ENCODE assay signal across 32 cellular contexts in genomic region chr14:87304404-87304803, GRCh38.
DNase-seq lines count a peak whose midpoint lies in the region; ATAC-seq, FAIRE-seq and TF ChIP-seq lines count a peak whose summit lies in the region.
"Had no signal": no experiment of that assay in that cellular context is flagged by ENCODE, and none has a peak within 500 bp of the region (broad histone marks: within the 10 kb centered on the region; RNA-seq: fewer than 3 reads in every experiment).

No MANE protein-coding gene starts in this region.

- H3K4me2 ChIP-seq in HepG2 (ENCODE audit: low read depth, low read length) = no peak overlapping the region
- no peak overlapping the region for H3K4me2 ChIP-seq in A549
- H3K4me2 ChIP-seq in IMR-90 (ENCODE audit: low read depth, low read length) = no peak overlapping the region
- H3K4me2 ChIP-seq: BLaER1; BLaER1 treated with 17β-estradiol and CSF1 and Interleukin-3, amounts not matched to agents 10 nM and 100 nM had no signal

- TF ChIP-seq POLR2A in HepG2 (IDR thresholded peaks at IDR 0.05; ENCODE audit: insufficient read depth in 1 of 2, low read depth in 2 of 2, low read length in 2 of 2) (no peak), right lobe of liver (IDR thresholded peaks at IDR 0.05) (no peak), A549 (IDR thresholded peaks at IDR 0.05; ENCODE audit: low read length) (no peak), IMR-90 (IDR thresholded peaks at IDR 0.05; ENCODE audit: low read depth, low read length) (no peak)

- ATAC-seq in HepG2 = no peak
- no peak for ATAC-seq in right lobe of liver
- no peak for ATAC-seq in A549
- ATAC-seq in IMR-90 (ENCODE audit: low read depth) = no peak
- ATAC-seq: CD8-positive, alpha-beta T cell had no signal

- FAIRE-seq in HepG2 (lab: Jason Lieb, UNC) (no peak), A549 (lab: Jason Lieb, UNC) (no peak)
- FAIRE-seq: A204.1, D721Med had no signal

- H3K27me3 ChIP-seq in HepG2 (ENCODE audit: control insufficient read depth in 1 of 2, insufficient read depth in 2 of 2, low read length in 2 of 2) (no peaks in the 10 kb centered on the region), right lobe of liver (no peaks in the 10 kb centered on the region), IMR-90 (ENCODE audit: control insufficient read depth, insufficient read depth, low read length) (no peaks in the 10 kb centered on the region)
- H3K27me3 ChIP-seq: BE2C; BLaER1; BLaER1 treated with 17β-estradiol and CSF1 and Interleukin-3, amounts not matched to agents 10 nM and 100 nM had no signal

- H3K9me3 ChIP-seq in HepG2 (ENCODE audit: low read length) (peaks cover 53% of the 10 kb centered on the region), right lobe of liver (no peaks in the 10 kb centered on the region), A549 (no peaks in the 10 kb centered on the region), IMR-90 (ENCODE audit: control insufficient read depth, insufficient read depth, low read length) (no peaks in the 10 kb centered on the region)
- H3K9me3 ChIP-seq: BE2C, BLaER1, Caco-2 had no signal

- H4K5ac ChIP-seq in IMR-90 (ENCODE audit: low read depth, low read length) = no peak overlapping the region

- POLR2A ChIA-PET in HepG2 (lab: Yijun Ruan, JAX) (no interaction called here), A549 (lab: Yijun Ruan, JAX) (no interaction called here), IMR-90 (lab: Charles Lee; ENCODE audit: unreplicated experiment) (no interaction called here)

- BruUV-seq in HepG2 (replicated peaks; lab: Mats Ljungman, UMichigan) (no TSS peak), IMR-90 (replicated peaks; lab: Mats Ljungman, UMichigan) (no TSS peak)

- no peak overlapping the region for H3K56ac ChIP-seq in IMR-90 (ENCODE audit: extremely low read depth, insufficient read depth, low read length)

- intact Hi-C loops in HepG2 (cut with micrococcal nuclease; ENCODE audit: unreplicated experiment) = no loop called here
- intact Hi-C loops in right lobe of liver (cut with DNase I) = no loop called here
- intact Hi-C loops in IMR-90 (cut with micrococcal nuclease) = no loop called here

- no peak overlapping the region for H3K14ac ChIP-seq in IMR-90 (replicated peaks; ENCODE audit: low read depth, low read length)

- TF ChIP-seq CTCF in HepG2 (CRISPR knock-in tag; IDR thresholded peaks at IDR 0.05) = no peak
- TF ChIP-seq CTCF in right lobe of liver (IDR thresholded peaks at IDR 0.05) = no peak
- TF ChIP-seq CTCF in A549 (IDR thresholded peaks at IDR 0.05) = no peak
- TF ChIP-seq CTCF in IMR-90 (conservative IDR thresholded peaks at IDR 0.05; ENCODE audit: low read depth, low read length) = no peak

- no peak overlapping the region for H2BK5ac ChIP-seq in IMR-90 (ENCODE audit: low read depth, low read length, poor library complexity, severe bottlenecking)

- dilution Hi-C loops in IMR-90 (cut with HindIII; ENCODE audit: low sequenced_read_pairs, unreplicated experiment) = no loop called here

- no peak overlapping the region for H3K18ac ChIP-seq in IMR-90 (ENCODE audit: low read depth, low read length)

- no peak overlapping the region for H2BK120ac ChIP-seq in IMR-90 (ENCODE audit: low read depth, low read length)

- no peak overlapping the region for H3K4me3 ChIP-seq in HepG2 (replicated peaks in 1 of 3; ENCODE audit: insufficient read depth in 1 of 3, low read depth in 2 of 3, low read length in 3 of 3)
- no peak overlapping the region for H3K4me3 ChIP-seq in right lobe of liver
- H3K4me3 ChIP-seq in A549 = no peak overlapping the region
- H3K4me3 ChIP-seq in IMR-90 (ENCODE audit: insufficient read depth, low read depth, low read length) = no peak overlapping the region
- H3K4me3 ChIP-seq: BLaER1; BLaER1 treated with 17β-estradiol and CSF1 and Interleukin-3, amounts not matched to agents 10 nM and 100 nM had no signal

- no peaks in the 10 kb centered on the region for H3K36me3 ChIP-seq in HepG2 (replicated peaks in 1 of 2; ENCODE audit: control insufficient read depth in 1 of 2, insufficient read depth in 2 of 2, low read length in 2 of 2)
- no peaks in the 10 kb centered on the region for H3K36me3 ChIP-seq in right lobe of liver
- H3K36me3 ChIP-seq in IMR-90 (ENCODE audit: control insufficient read depth, insufficient read depth, low read length) = no peaks in the 10 kb centered on the region
- H3K36me3 ChIP-seq: BE2C; BLaER1; BLaER1 treated with 17β-estradiol and CSF1 and Interleukin-3, amounts not matched to agents 10 nM and 100 nM had no signal

- no peaks in the 10 kb centered on the region for H3K9me1 ChIP-seq in IMR-90 (ENCODE audit: insufficient read depth, low read length)

- no peak overlapping the region for H4K8ac ChIP-seq in IMR-90 (ENCODE audit: low read depth in 2 of 2, low read length in 2 of 2)

- H4K91ac ChIP-seq in IMR-90 (ENCODE audit: insufficient read depth, low read depth, low read length) = no peak overlapping the region

- no peaks in the 10 kb centered on the region for H3K79me2 ChIP-seq in HepG2 (ENCODE audit: insufficient read depth, low read length)

- H3K4ac ChIP-seq in IMR-90 (ENCODE audit: low read depth, low read length) = no peak overlapping the region

- H3K4me1 ChIP-seq in HepG2 (ENCODE audit: insufficient read depth, low read length) = no peaks in the 10 kb centered on the region
- H3K4me1 ChIP-seq in right lobe of liver = no peaks in the 10 kb centered on the region
- no peaks in the 10 kb centered on the region for H3K4me1 ChIP-seq in A549
- H3K4me1 ChIP-seq in IMR-90 (ENCODE audit: control insufficient read depth, insufficient read depth, low read length) = no peaks in the 10 kb centered on the region
- H3K4me1 ChIP-seq: BE2C; BLaER1; BLaER1 treated with 17β-estradiol and CSF1 and Interleukin-3, amounts not matched to agents 10 nM and 100 nM had no signal

- H2BK15ac ChIP-seq in IMR-90 (ENCODE audit: low read depth, low read length) = no peak overlapping the region

- no peak overlapping the region for H3K27ac ChIP-seq in HepG2 (ENCODE audit: extremely low read length, insufficient read depth, low read length)
- H3K27ac ChIP-seq in right lobe of liver = no peak overlapping the region
- H3K27ac ChIP-seq in A549 = no peak overlapping the region
- H3K27ac ChIP-seq in IMR-90 (ENCODE audit: insufficient read depth, low read length) = no peak overlapping the region
- H3K27ac ChIP-seq: 22Rv1; BLaER1; BLaER1 treated with 17β-estradiol and CSF1 and Interleukin-3, amounts not matched to agents 10 nM and 100 nM; C4-2B had no signal

- CTCF ChIA-PET in HepG2 (lab: Yijun Ruan, JAX; ENCODE audit: low intra/inter-chr PET ratio, low total read pairs) (no interaction called here), A549 (lab: Yijun Ruan, JAX) (no interaction called here), IMR-90 (lab: Yijun Ruan, JAX) (interaction anchor here (0.6 kb wide), 1 partner anchor 17 kb away, joined by 3 read pairs; no protein-coding TSS in a partner anchor)

- H3K23ac ChIP-seq in IMR-90 (ENCODE audit: low read depth, low read length) = no peak overlapping the region

- H3K9ac ChIP-seq in HepG2 (ENCODE audit: insufficient read depth, low read depth, low read length) (no peak overlapping the region), IMR-90 (ENCODE audit: low read depth, low read length) (no peak overlapping the region)
- H3K9ac ChIP-seq: BLaER1; BLaER1 treated with 17β-estradiol and CSF1 and Interleukin-3, amounts not matched to agents 10 nM and 100 nM had no signal

- no peak overlapping the region for H2AK5ac ChIP-seq in IMR-90 (ENCODE audit: low read depth, low read length)

- no peak for TF ChIP-seq RAD21 in HepG2 (CRISPR knock-in tag; IDR thresholded peaks at IDR 0.05)
- TF ChIP-seq RAD21 in A549 (conservative IDR thresholded peaks at IDR 0.05 in 1 of 2, IDR thresholded peaks at IDR 0.05 in 1 of 2) = no peak
- no peak for TF ChIP-seq RAD21 in IMR-90 (IDR thresholded peaks at IDR 0.05; ENCODE audit: low read length)

- TF ChIP-seq EP300 in HepG2 (IDR thresholded peaks at IDR 0.05; ENCODE audit: low read depth in 2 of 2, low read length in 2 of 2) = no peak
- no peak for TF ChIP-seq EP300 in HepG2 (CRISPR knock-in tag; IDR thresholded peaks at IDR 0.05; ENCODE audit: borderline replicate concordance)
- no peak for TF ChIP-seq EP300 in A549 (IDR thresholded peaks at IDR 0.05)

- H3K79me1 ChIP-seq in IMR-90 (ENCODE audit: low read depth in 1 of 2, low read length in 2 of 2) = no peaks in the 10 kb centered on the region

- no peak overlapping the region for H2BK20ac ChIP-seq in IMR-90 (ENCODE audit: low read depth, low read length)

- DNase-seq in HepG2 (ENCODE audit: low spot score) (no peak), right lobe of liver (no peak), A549 (ENCODE audit: low read depth in 1 of 2, low spot score in 1 of 2) (no peak), IMR-90 (no peak), amniotic stem cell (lab: John Stamatoyannopoulos, UW) (no peak), SIG-M5 treated with dmso at 0.1 percent for 504 hours (lab: John Stamatoyannopoulos, UW; ENCODE audit: unreplicated experiment) (no peak)
- DNase-seq: 8988T; ACHN; AML-193; BE2C; C1 segment of cervical spinal cord; Caco-2; Calu3; CD4-positive, alpha-beta memory T cell; CD4-positive, alpha-beta T cell; CD4-positive, CD25-positive, alpha-beta regulatory T cell; CD8-positive, alpha-beta memory T cell; CD8-positive, alpha-beta T cell; COR-L47; DMS 273 treated with DMSO at 0.1 percent for 48 hours; DMS153; DMS53; DMS79; DMS79 treated with DMSO at 0.1 percent for 48 hours; DND-41; EL had no signal

- H2AFZ ChIP-seq in HepG2 (ENCODE audit: low read length) (no peak overlapping the region), IMR-90 (replicated peaks; ENCODE audit: low read length, poor library complexity) (no peak overlapping the region)

- no peak overlapping the region for H2AK9ac ChIP-seq in IMR-90 (replicated peaks; ENCODE audit: low read depth, low read length, poor library complexity)

- H4K20me1 ChIP-seq in HepG2 (ENCODE audit: insufficient read depth, low read length) (no peaks in the 10 kb centered on the region), IMR-90 (ENCODE audit: insufficient read depth, low read length) (no peaks in the 10 kb centered on the region)
- H4K20me1 ChIP-seq: BLaER1; BLaER1 treated with 17β-estradiol and CSF1 and Interleukin-3, amounts not matched to agents 10 nM and 100 nM had no signal

- in situ Hi-C loops in HepG2 (cut with HindIII; ENCODE audit: extremely low pct_ligation_motif_present, low pct_unique_long_range_greater_than_20kb) = no loop called here
- in situ Hi-C loops in IMR-90 (cut with MboI; ENCODE audit: low sequenced_read_pairs) = no loop called here

TF ChIP-seq in HepG2, 621 proteins besides CTCF, POLR2A, EP300 and RAD21:
- TF ChIP-seq NFE2L2 (IDR thresholded peaks at IDR 0.05; ENCODE audit: low read length) (peak; percentile 76), ZFP90 (CRISPR knock-in tag; IDR thresholded peaks at IDR 0.05; ENCODE audit: borderline replicate concordance) (no peak)

TF ChIP-seq in A549, 52 proteins besides CTCF, POLR2A, EP300 and RAD21 (continues in another document):
- peak; percentile 73 for TF ChIP-seq NFE2L2 (conservative IDR thresholded peaks at IDR 0.05; ENCODE audit: low read length)

TF ChIP-seq in IMR-90, 13 proteins besides CTCF, POLR2A, EP300 and RAD21 (continues in another document):
- TF ChIP-seq MAZ (IDR thresholded peaks at IDR 0.05; ENCODE audit: borderline replicate concordance, low read depth, low read length) = no peak
- no peak for TF ChIP-seq CHD1 (IDR thresholded peaks at IDR 0.05; ENCODE audit: low read depth, low read length)
- TF ChIP-seq NFE2L2 (IDR thresholded peaks at IDR 0.05; ENCODE audit: low read depth, low read length) = peak; percentile 73
- TF ChIP-seq CEBPB (IDR thresholded peaks at IDR 0.05; ENCODE audit: low read depth, low read length) = no peak
- TF ChIP-seq SMC3 (IDR thresholded peaks at IDR 0.05; ENCODE audit: low read depth, low read length) = no peak

Comparison
In these comparisons a context has a peak if more than half of its experiments do, and no peak if none do; other contexts are left out.
1. Of the 38 proteins assayed by ChIP-seq in both HepG2 and A549: peak only in HepG2: none; only in A549: none; in both: NFE2L2; in neither: 37.